ENCODE assay signal across 18 cellular contexts in the genomic region with DNA sequence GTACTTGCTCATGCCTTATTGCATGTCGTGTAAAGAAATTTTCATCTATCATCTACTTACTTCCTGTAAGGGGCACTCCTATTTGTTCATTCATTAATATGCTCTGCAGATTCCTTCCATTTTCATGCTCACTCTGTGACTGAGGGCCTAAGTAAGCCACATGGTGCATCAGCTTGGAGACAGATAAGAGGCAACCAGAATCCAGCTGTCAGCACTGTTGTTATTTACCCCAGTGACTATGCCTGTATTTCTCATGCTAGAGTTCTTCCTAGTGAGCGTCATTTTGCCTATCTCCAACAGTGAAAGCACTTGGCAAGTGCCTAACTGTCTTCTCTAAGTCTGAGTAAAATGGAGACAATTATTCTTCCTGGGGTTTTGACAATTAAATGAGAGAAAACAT.
DNase-seq lines count a peak whose midpoint lies in the region; ATAC-seq, FAIRE-seq and TF ChIP-seq lines count a peak whose summit lies in the region.
"Had no signal": no experiment of that assay in that cellular context is flagged by ENCODE, and none has a peak within 500 bp of the region (broad histone marks: within the 10 kb centered on the region; RNA-seq: fewer than 3 reads in every experiment).

No MANE protein-coding gene starts in this region.

- H3K36me3 Mint-ChIP-seq in endodermal cell (ENCODE audit: low read depth) = no peaks in the 10 kb centered on the region

- no peak overlapping the region for H3K23ac ChIP-seq in mesenchymal stem cell (ENCODE audit: low read length in 2 of 2)

- no peak overlapping the region for H3K27ac Mint-ChIP-seq in endodermal cell
- H3K27ac Mint-ChIP-seq: CD4-positive, alpha-beta T cell; H9 had no signal

- H3K14ac ChIP-seq in mesenchymal stem cell (ENCODE audit: low read length in 2 of 2) = no peak overlapping the region

- ATAC-seq in HG02885 (IDR thresholded peaks at IDR 0.05; ENCODE audit: poor library complexity, unreplicated experiment) = no peak
- no peak for ATAC-seq in GM19324 (IDR thresholded peaks at IDR 0.05; ENCODE audit: low FRiP score, unreplicated experiment)

- DNase-seq in AG08395 (ENCODE audit: low spot score) (peak; percentile 54), GM23248 (peak; percentile 51), endodermal cell (no peak), mesenchymal stem cell (peak; percentile 21), kidney tubule cell (ENCODE audit: low spot score) (no peak), HTR-8/SVneo (ENCODE audit: insufficient read length, low spot score) (no peak)
- DNase-seq: CD4-positive, alpha-beta T cell; GF-D8; H9; NCI-H1048; NCI-H1694; NCI-H2107; NCI-H345; NCI-H526 treated with DMSO at 0.1 percent for 48 hours had no signal

- H3K9me3 ChIP-seq in GM23248 (ENCODE audit: low read depth) = no peaks in the 10 kb centered on the region
- no peaks in the 10 kb centered on the region for H3K9me3 ChIP-seq in endodermal cell (ENCODE audit: control insufficient read depth, low read length)
- H3K9me3 ChIP-seq in mesenchymal stem cell (ENCODE audit: control insufficient read depth, low read length) = no peaks in the 10 kb centered on the region

- H3K4me1 ChIP-seq in GM23248 (ENCODE audit: insufficient read depth) = peaks cover 9% of the 10 kb centered on the region
- peaks cover 10% of the 10 kb centered on the region for H3K4me1 ChIP-seq in endodermal cell (ENCODE audit: control insufficient read depth, insufficient read depth, low read length)
- H3K4me1 ChIP-seq in mesenchymal stem cell (ENCODE audit: control insufficient read depth, insufficient read depth, low read depth, low read length) = no peaks in the 10 kb centered on the region

- H4K20me1 ChIP-seq in GM23248 (ENCODE audit: insufficient read depth) = no peaks in the 10 kb centered on the region

- in situ Hi-C loops in GM23248 (cut with MboI) = no loop called here

- no peaks in the 10 kb centered on the region for H3K79me2 ChIP-seq in GM23248 (ENCODE audit: insufficient read depth)

- no peak overlapping the region for H2BK12ac ChIP-seq in mesenchymal stem cell (ENCODE audit: low read length in 2 of 2)

- no peak overlapping the region for H3K4me2 ChIP-seq in GM23248 (ENCODE audit: unreplicated experiment)
- H3K4me2 ChIP-seq in mesenchymal stem cell (ENCODE audit: low read length, poor library complexity, severe bottlenecking) = no peak overlapping the region

- H2AK5ac ChIP-seq in mesenchymal stem cell (ENCODE audit: low read length, severe bottlenecking) = no peak overlapping the region

- H3K4me3 ChIP-seq in GM23248 = no peak overlapping the region
- H3K4me3 ChIP-seq in endodermal cell (ENCODE audit: low read length) = peak overlapping the region; percentile 62
- no peak overlapping the region for H3K4me3 ChIP-seq in mesenchymal stem cell (ENCODE audit: insufficient read depth in 1 of 2, low read depth in 1 of 2, low read length in 2 of 2)

- no peak overlapping the region for H4K8ac ChIP-seq in mesenchymal stem cell (ENCODE audit: low read length)

- no peak overlapping the region for H3K4me3 Mint-ChIP-seq in endodermal cell
- H3K4me3 Mint-ChIP-seq: CD4-positive, alpha-beta T cell; H9 had no signal

- no peaks in the 10 kb centered on the region for H3F3A ChIP-seq in GM23248 (ENCODE audit: insufficient read depth)

- H3K79me1 ChIP-seq in mesenchymal stem cell (replicated peaks; ENCODE audit: low read length, poor library complexity, severe bottlenecking) = no peaks in the 10 kb centered on the region

- H3K4ac ChIP-seq in mesenchymal stem cell (ENCODE audit: low read depth in 1 of 2, low read length in 2 of 2) = no peak overlapping the region

- FAIRE-seq in HTR-8/SVneo (lab: Jason Lieb, UNC) = no peak
- FAIRE-seq: A204.1, D721Med had no signal

- H3K9ac ChIP-seq in GM23248 = no peak overlapping the region
- H3K9ac ChIP-seq in endodermal cell (ENCODE audit: extremely low read depth, low read length, poor library complexity, severe bottlenecking) = no peak overlapping the region
- no peak overlapping the region for H3K9ac ChIP-seq in mesenchymal stem cell (ENCODE audit: low read length)

- no peak overlapping the region for H2BK5ac ChIP-seq in mesenchymal stem cell (ENCODE audit: low read depth, low read length, poor library complexity, severe bottlenecking)

- H3K36me3 ChIP-seq in GM23248 (ENCODE audit: low read depth) (no peaks in the 10 kb centered on the region), endodermal cell (ENCODE audit: control insufficient read depth, insufficient read depth, low read length) (no peaks in the 10 kb centered on the region), mesenchymal stem cell (ENCODE audit: control insufficient read depth in 1 of 2, insufficient read depth in 2 of 2, low read depth in 1 of 2, low read length in 2 of 2) (no peaks in the 10 kb centered on the region)

- no peaks in the 10 kb centered on the region for H3K9me3 Mint-ChIP-seq in endodermal cell
- H3K9me3 Mint-ChIP-seq: CD4-positive, alpha-beta T cell; H9 had no signal

- peaks cover 5% of the 10 kb centered on the region for H3K27me3 Mint-ChIP-seq in endodermal cell (ENCODE audit: insufficient read depth)

- H2BK120ac ChIP-seq in mesenchymal stem cell (ENCODE audit: low read depth, low read length) = no peak overlapping the region

- no peak overlapping the region for H4K91ac ChIP-seq in mesenchymal stem cell (ENCODE audit: low read length)

- H2BK15ac ChIP-seq in mesenchymal stem cell (ENCODE audit: low read depth, poor library complexity, severe bottlenecking) = no peak overlapping the region

- 18 to 22% methylated on average over 2 of the region's 2 CpGs for WGBS in GM23248 (ENCODE audit: low coverage in 1 of 2, low lambda C conversion rate in 2 of 2, missing lambda C conversion rate in 2 of 2), 2 experiments
- 89 to 96% methylated on average over 2 of the region's 2 CpGs for WGBS in endodermal cell (ENCODE audit: insufficient coverage in 1 of 2, insufficient read length in 1 of 2), 2 experiments
- WGBS in mesenchymal stem cell = 96% methylated on average over 2 of the region's 2 CpGs

- no peaks in the 10 kb centered on the region for H3K4me1 Mint-ChIP-seq in endodermal cell
- H3K4me1 Mint-ChIP-seq: H9 had no signal

- H3K27me3 ChIP-seq in GM23248 (replicated peaks; ENCODE audit: insufficient read depth) (no peaks in the 10 kb centered on the region), endodermal cell (ENCODE audit: control insufficient read depth, insufficient read depth, low read length, poor library complexity, severe bottlenecking) (peaks cover 9% of the 10 kb centered on the region), mesenchymal stem cell (ENCODE audit: control insufficient read depth in 1 of 2, insufficient read depth in 1 of 2, low read length in 2 of 2) (no peaks in the 10 kb centered on the region)

- peak overlapping the region; percentile 38; the same call in 1 of the 2 replicates for H2AFZ ChIP-seq in GM23248
- H2AFZ ChIP-seq in mesenchymal stem cell (ENCODE audit: low read depth, low read length) = no peak overlapping the region

- no peak for TF ChIP-seq CTCF in endodermal cell (conservative IDR thresholded peaks at IDR 0.05)

- no peak overlapping the region for H3K18ac ChIP-seq in mesenchymal stem cell (ENCODE audit: low read depth in 1 of 2, low read length in 2 of 2)

- H3K9me2 ChIP-seq in GM23248 (ENCODE audit: insufficient read depth) = no peaks in the 10 kb centered on the region; the same call in 1 of the 2 replicates

- no peak overlapping the region for H3K27ac ChIP-seq in GM23248
- H3K27ac ChIP-seq in endodermal cell (ENCODE audit: low read depth, low read length) = no peak overlapping the region
- no peak overlapping the region for H3K27ac ChIP-seq in mesenchymal stem cell (ENCODE audit: low read length, poor library complexity, severe bottlenecking)

Comparison
In these comparisons a context has a peak if more than half of its experiments do, and no peak if none do; other contexts are left out.
1. DNase-seq: peak in AG08395 (single experiment), GM23248 (single experiment) and mesenchymal stem cell (single experiment); none in endodermal cell (single experiment), kidney tubule cell (single experiment) and HTR-8/SVneo (single experiment).